In the genomic region with DNA sequence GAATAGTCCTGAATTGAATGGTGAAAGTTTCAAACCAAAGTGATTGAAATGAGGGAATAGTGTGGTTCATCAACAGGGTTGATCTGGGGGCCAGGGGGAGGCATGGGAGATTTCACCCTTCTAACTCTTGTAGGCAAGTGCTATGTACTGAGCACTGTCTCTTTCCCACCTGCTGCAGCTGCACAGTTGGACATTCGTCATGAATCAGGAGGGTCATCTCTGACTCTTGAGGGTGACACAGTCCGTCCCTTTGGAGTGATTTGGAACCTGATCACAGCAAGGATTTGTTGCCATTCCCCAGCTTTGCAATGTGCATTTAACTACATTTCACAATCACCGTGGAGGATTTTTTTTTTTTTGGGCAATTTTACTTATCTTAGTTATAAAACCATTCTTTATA, we compare ENCODE assay signal across 1 cellular context.
TF ChIP-seq lines count a peak whose summit lies in the region.

No MANE protein-coding gene starts in this region.

TF ChIP-seq in HepG2, 621 proteins besides CTCF, POLR2A, EP300 and RAD21 (continued from another document):
- TF ChIP-seq, protein P1, sequence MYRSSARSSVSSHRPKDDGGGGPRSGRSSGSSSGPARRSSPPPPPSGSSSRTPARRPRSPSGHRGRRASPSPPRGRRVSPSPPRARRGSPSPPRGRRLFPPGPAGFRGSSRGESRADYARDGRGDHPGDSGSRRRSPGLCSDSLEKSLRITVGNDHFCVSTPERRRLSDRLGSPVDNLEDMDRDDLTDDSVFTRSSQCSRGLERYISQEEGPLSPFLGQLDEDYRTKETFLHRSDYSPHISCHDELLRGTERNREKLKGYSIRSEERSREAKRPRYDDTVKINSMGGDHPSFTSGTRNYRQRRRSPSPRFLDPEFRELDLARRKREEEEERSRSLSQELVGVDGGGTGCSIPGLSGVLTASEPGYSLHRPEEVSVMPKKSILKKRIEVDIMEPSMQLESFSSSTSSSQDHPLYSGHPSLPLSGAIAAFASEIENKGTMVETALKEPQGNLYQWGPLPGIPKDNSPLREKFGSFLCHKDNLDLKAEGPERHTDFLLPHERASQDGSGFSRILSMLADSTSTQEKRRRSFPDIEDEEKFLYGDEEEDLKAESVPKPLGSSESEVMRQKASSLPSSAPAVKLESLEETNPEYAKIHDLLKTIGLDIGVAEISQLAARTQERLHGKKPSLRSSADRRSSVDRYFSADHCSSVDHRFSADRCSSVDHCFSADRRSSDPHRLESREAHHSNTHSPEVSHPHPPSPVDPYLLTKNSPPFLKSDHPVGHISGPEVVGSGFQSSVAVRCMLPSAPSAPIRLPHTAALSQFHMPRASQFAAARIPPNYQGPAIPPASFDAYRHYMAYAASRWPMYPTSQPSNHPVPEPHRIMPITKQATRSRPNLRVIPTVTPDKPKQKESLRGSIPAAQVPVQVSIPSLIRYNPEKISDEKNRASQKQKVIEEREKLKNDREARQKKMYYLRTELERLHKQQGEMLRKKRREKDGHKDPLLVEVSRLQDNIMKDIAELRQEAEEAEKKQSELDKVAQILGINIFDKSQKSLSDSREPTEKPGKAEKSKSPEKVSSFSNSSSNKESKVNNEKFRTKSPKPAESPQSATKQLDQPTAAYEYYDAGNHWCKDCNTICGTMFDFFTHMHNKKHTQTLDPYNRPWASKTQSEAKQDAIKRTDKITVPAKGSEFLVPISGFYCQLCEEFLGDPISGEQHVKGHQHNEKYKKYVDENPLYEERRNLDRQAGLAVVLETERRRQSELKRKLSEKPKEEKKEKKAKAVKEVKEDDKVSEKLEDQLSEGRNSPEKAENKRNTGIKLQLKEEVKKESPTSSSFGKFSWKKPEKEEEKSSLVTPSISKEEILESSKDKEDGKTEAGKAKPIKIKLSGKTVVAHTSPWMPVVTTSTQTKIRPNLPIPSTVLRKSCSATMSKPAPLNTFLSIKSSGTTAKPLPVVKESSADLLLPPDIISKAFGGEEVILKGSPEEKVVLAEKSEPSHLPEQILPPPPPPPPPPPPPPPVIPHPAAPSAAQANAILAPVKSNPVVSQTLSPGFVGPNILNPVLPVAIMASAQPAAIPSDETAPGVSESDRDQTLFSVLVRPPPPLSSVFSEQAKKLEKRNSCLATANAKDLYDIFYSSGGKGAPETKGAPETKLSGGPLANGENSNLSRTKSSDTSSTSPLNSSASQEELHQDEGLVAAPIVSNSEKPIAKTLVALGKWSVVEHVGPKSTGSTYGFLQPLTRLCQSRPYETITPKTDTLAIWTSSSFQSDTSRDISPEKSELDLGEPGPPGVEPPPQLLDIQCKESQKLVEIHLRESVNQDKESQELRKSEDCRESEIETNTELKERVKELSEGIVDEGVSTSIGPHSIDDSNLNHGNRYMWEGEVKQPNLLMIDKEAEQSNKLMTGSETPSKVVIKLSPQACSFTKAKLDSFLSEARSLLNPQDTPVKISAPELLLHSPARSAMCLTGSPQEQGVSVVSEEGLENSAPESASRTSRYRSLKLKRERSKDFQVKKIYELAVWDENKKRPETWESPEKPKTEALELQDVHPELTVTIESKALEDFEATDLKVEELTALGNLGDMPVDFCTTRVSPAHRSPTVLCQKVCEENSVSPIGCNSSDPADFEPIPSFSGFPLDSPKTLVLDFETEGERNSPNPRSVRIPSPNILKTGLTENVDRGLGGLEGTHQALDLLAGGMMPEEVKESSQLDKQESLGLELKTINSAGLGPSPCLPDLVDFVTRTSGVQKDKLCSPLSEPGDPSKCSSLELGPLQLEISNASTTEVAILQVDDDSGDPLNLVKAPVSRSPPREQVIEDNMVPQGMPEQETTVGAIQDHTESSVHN (CRISPR knock-in tag; IDR thresholded peaks at IDR 0.05): no peak
- TF ChIP-seq ZEB1 (IDR thresholded peaks at IDR 0.05; ENCODE audit: insufficient replicate concordance, low read depth) (no peak), HCFC1 (IDR thresholded peaks at IDR 0.05; ENCODE audit: low read depth, low read length) (no peak), ZNF567 (CRISPR knock-in tag; IDR thresholded peaks at IDR 0.05; ENCODE audit: borderline replicate concordance) (no peak)
- TF ChIP-seq, protein P2, sequence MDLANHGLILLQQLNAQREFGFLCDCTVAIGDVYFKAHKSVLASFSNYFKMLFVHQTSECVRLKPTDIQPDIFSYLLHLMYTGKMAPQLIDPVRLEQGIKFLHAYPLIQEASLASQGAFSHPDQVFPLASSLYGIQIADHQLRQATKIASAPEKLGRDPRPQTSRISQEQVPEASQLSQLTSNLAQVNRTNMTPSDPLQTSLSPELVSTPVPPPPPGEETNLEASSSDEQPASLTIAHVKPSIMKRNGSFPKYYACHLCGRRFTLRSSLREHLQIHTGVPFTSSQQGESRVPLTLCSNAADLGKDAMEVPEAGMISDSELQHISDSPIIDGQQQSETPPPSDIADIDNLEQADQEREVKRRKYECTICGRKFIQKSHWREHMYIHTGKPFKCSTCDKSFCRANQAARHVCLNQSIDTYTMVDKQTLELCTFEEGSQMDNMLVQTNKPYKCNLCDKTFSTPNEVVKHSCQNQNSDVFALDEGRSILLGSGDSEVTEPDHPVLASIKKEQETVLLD (CRISPR knock-in tag; IDR thresholded peaks at IDR 0.05; ENCODE audit: low read depth): no peak
